15 cellular contexts compared by ENCODE assay signal in the genomic region with DNA sequence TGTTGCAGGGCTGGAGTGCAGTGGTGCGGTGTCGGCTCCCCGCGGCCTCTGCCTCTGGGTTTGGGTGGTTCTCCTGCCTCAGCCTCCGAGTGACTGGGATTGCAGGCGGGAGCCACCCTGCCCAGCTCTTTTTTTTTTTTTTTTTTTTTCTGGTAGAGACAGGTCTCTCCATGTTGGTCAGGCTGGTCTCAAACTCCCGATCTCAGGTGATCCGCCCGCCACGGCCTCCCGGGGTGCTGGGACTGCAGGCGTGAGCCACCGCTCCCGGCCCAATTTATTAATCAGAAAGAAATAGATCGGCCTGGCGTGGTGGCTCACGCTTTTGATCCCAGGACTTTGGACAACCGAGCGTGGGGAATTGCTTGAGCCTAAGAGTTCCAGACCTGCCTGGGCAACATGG. TPM values are rescaled to one million over a fixed set of nuclear protein-coding genes. Genes with fewer than 3 reads are reported as not detected.
"Had no signal": no experiment of that assay in that cellular context is flagged by ENCODE, and none has a peak within 500 bp of the region (broad histone marks: within the 10 kb centered on the region; RNA-seq: fewer than 3 reads in every experiment).

No MANE protein-coding gene starts in this region.

RNA-seq across cellular contexts. Expression of a gene that starts 9.7 kb away (rescaled TPM):
- total RNA-seq: activated CD4-positive, alpha-beta memory T cell treated with anti-CD3 and anti-CD28 coated beads, Interleukin-2, amount 10 ng/mL, durations not matched to agents 7 days and 5 days; activated CD4-positive, alpha-beta T cell treated with anti-CD3 and anti-CD28 coated beads for 36 hours; activated CD4-positive, alpha-beta T cell treated with anti-CD3 and anti-CD28 coated beads, Interleukin-2, amount 10 ng/mL, durations not matched to agents 7 days and 5 days; activated CD8-positive, alpha-beta memory T cell treated with anti-CD3 and anti-CD28 coated beads, Interleukin-2, amount 10 ng/mL, durations not matched to agents 7 days and 5 days; activated CD8-positive, alpha-beta T cell treated with anti-CD3 and anti-CD28 coated beads, Interleukin-2, amount 10 ng/mL, durations not matched to agents 7 days and 5 days; activated naive CD8-positive, alpha-beta T cell treated with anti-CD3 and anti-CD28 coated beads, Interleukin-2, amount 10 ng/mL, durations not matched to agents 7 days and 5 days; activated T-helper 2 cell treated with anti-CD3 and anti-CD28 coated beads, Interferon-gamma antibody, Interleukin-2, Interleukin-4, amounts not matched to agents 10 μg/mL and 5 μg/mL and 100 μg/mL, durations not matched to agents 14 hours and 24 hours and 36 hours; ascending aorta; bronchial epithelial cell; cardiac muscle cell; T-cell; T-helper 1 cell treated with Interleukin-12 subunit alpha and Interleukin-12 subunit beta and Interleukin-4 antibody, amounts not matched to agents 30 ng/mL and 1 ng/mL, for 36 hours; T-helper 17 cell; T-helper 2 cell treated with Interferon-gamma antibody and Interleukin-4, amounts not matched to agents 100 ng/mL and 5 ng/mL, for 36 hours; WTC11 had no signal
- polyA plus RNA-seq: cardiac muscle cell had no signal
